Comparison of ENCODE assay signal across 9 cellular contexts in the genomic region with DNA sequence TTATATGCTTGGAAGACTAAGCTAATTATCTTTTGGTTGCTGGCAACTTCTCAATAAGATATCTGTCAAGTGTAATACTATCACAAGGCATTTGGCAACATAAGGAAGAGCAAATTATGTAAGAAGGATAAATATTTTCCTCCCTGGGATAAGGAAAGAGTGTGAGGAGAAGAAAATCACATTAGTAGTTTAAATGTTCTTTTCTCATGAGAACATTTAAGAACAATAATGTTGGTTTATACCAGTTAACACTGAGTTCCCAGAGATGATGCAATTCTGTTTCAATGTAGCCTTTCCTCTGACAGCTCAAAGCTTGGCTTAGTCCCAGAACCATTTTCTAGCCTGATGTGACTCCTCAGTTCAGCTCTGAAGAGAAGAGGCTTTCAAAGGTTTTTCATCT.
DNase-seq lines count a peak whose midpoint lies in the region; ATAC-seq, FAIRE-seq and TF ChIP-seq lines count a peak whose summit lies in the region.
"Had no signal": no experiment of that assay in that cellular context is flagged by ENCODE, and none has a peak within 500 bp of the region (broad histone marks: within the 10 kb centered on the region; RNA-seq: fewer than 3 reads in every experiment).

No MANE protein-coding gene starts in this region.

- TF ChIP-seq EP300 in HepG2 (IDR thresholded peaks at IDR 0.05; ENCODE audit: low read depth in 2 of 2, low read length in 2 of 2) (no peak), HepG2 (CRISPR knock-in tag; IDR thresholded peaks at IDR 0.05; ENCODE audit: borderline replicate concordance) (no peak)

- ATAC-seq in HepG2 (no peak), left lung (peak; percentile 78), aorta (ENCODE audit: low FRiP score) (peak; percentile 79), HG02884 (IDR thresholded peaks at IDR 0.05; ENCODE audit: unreplicated experiment) (no peak), HG02870 (IDR thresholded peaks at IDR 0.05; ENCODE audit: unreplicated experiment) (no peak)

- H3K36me3 ChIP-seq in liver (ENCODE audit: control insufficient read depth in 4 of 4, insufficient read depth in 3 of 4, low read depth in 1 of 4, low read length in 3 of 4) (no peaks in the 10 kb centered on the region), HepG2 (replicated peaks in 1 of 2; ENCODE audit: control insufficient read depth in 1 of 2, insufficient read depth in 2 of 2, low read length in 2 of 2) (no peaks in the 10 kb centered on the region), left lung (no peaks in the 10 kb centered on the region), aorta (ENCODE audit: control insufficient read depth in 1 of 2, insufficient read depth in 2 of 2, low read length in 1 of 2) (no peaks in the 10 kb centered on the region)

- intact Hi-C loops in HepG2 (cut with micrococcal nuclease; ENCODE audit: unreplicated experiment) (no loop called here), left lung (cut with DNase I) (no loop called here), aorta (cut with DNase I) (no loop called here)

- TF ChIP-seq RAD21 in liver (IDR thresholded peaks at IDR 0.05) (no peak), HepG2 (CRISPR knock-in tag; IDR thresholded peaks at IDR 0.05) (no peak)

- H3K27ac ChIP-seq in liver (ENCODE audit: low read depth in 1 of 2, low read length in 2 of 2): no peak overlapping the region
- H3K27ac ChIP-seq in HepG2 (ENCODE audit: extremely low read length, insufficient read depth, low read length): no peak overlapping the region
- H3K27ac ChIP-seq in left lung: peak overlapping the region in 1 of 2 donors; percentile 60
- peak overlapping the region in 1 of 2 donors; percentile 52 for H3K27ac ChIP-seq in aorta (ENCODE audit: low read depth in 1 of 2, low read length in 2 of 2)

- no peaks in the 10 kb centered on the region for H3K79me2 ChIP-seq in HepG2 (ENCODE audit: insufficient read depth, low read length)

- no peak for TF ChIP-seq POLR2A in HepG2 (IDR thresholded peaks at IDR 0.05; ENCODE audit: insufficient read depth in 1 of 2, low read depth in 2 of 2, low read length in 2 of 2)

- H3K9me3 ChIP-seq in liver (ENCODE audit: control insufficient read depth in 4 of 4, low read length in 3 of 4) (no peaks in the 10 kb centered on the region), HepG2 (ENCODE audit: low read length) (no peaks in the 10 kb centered on the region), left lung (no peaks in the 10 kb centered on the region), aorta (ENCODE audit: control insufficient read depth, low read length) (no peaks in the 10 kb centered on the region)

- H3K27me3 ChIP-seq in liver (ENCODE audit: control insufficient read depth in 4 of 4, insufficient read depth in 4 of 4, low read length in 3 of 4) (peaks cover 0 to 5% (median 0%) of the 10 kb centered on the region in 4 donors), HepG2 (ENCODE audit: control insufficient read depth in 1 of 2, insufficient read depth in 2 of 2, low read length in 2 of 2) (no peaks in the 10 kb centered on the region; a peak in 2 of 5 replicates), left lung (no peaks in the 10 kb centered on the region), aorta (ENCODE audit: control insufficient read depth in 1 of 2, insufficient read depth in 2 of 2, low read length in 1 of 2) (no peaks in the 10 kb centered on the region)

- no peak overlapping the region for H2AFZ ChIP-seq in HepG2 (ENCODE audit: low read length)

- H3K9ac ChIP-seq in liver (ENCODE audit: low read depth in 1 of 2, low read length in 2 of 2): no peak overlapping the region
- no peak overlapping the region for H3K9ac ChIP-seq in HepG2 (ENCODE audit: insufficient read depth, low read depth, low read length)

- H3K4me1 ChIP-seq in liver (ENCODE audit: control insufficient read depth in 4 of 4, insufficient read depth in 4 of 4, low read length in 3 of 4) (no peaks in the 10 kb centered on the region), HepG2 (ENCODE audit: insufficient read depth, low read length) (no peaks in the 10 kb centered on the region), left lung (no peaks in the 10 kb centered on the region), aorta (ENCODE audit: control insufficient read depth in 1 of 2, insufficient read depth in 2 of 2, low read length in 2 of 2) (peaks cover 0 to 5% of the 10 kb centered on the region in 2 donors)

- no peak for DNase-seq in HepG2 (ENCODE audit: low spot score)
- peak; percentile 83 to 88 for DNase-seq in cardiac fibroblast (ENCODE audit: low read depth in 2 of 2)
- no peak for DNase-seq in left lung
- DNase-seq in aorta: no peak
- no peak for DNase-seq in T-helper 2 cell
- DNase-seq: activated CD4-positive, alpha-beta memory T cell treated with anti-CD3 and anti-CD28 coated beads, Interleukin-2, amount 10 ng/mL, durations not matched to agents 7 days and 5 days had no signal

- H3K4me3 ChIP-seq in liver (ENCODE audit: low read depth in 1 of 3, low read length in 3 of 3) (no peak overlapping the region), HepG2 (replicated peaks in 1 of 3; ENCODE audit: insufficient read depth in 1 of 3, low read depth in 2 of 3, low read length in 3 of 3) (no peak overlapping the region), cardiac fibroblast (replicated peaks in 1 of 2; ENCODE audit: low read depth in 2 of 2, low read length in 2 of 2) (no peak overlapping the region), left lung (no peak overlapping the region), aorta (ENCODE audit: low read length in 2 of 2) (no peak overlapping the region)

- POLR2A ChIA-PET in HepG2 (lab: Yijun Ruan, JAX): no interaction called here

- H4K20me1 ChIP-seq in HepG2 (ENCODE audit: insufficient read depth, low read length): no peaks in the 10 kb centered on the region

- H3K4me2 ChIP-seq in HepG2 (ENCODE audit: low read depth, low read length): no peak overlapping the region

- no peak for TF ChIP-seq CTCF in liver (IDR thresholded peaks at IDR 0.05; ENCODE audit: low read depth, low read length, missing input control)
- TF ChIP-seq CTCF in HepG2 (CRISPR knock-in tag; IDR thresholded peaks at IDR 0.05): no peak
- no peak for TF ChIP-seq CTCF in cardiac fibroblast (IDR thresholded peaks at IDR 0.05; ENCODE audit: low read depth, low read length)
- TF ChIP-seq CTCF in left lung (IDR thresholded peaks at IDR 0.05): no peak

- in situ Hi-C loops in HepG2 (cut with HindIII; ENCODE audit: extremely low pct_ligation_motif_present, low pct_unique_long_range_greater_than_20kb): no loop called here

- no TSS peak for BruUV-seq in HepG2 (replicated peaks; lab: Mats Ljungman, UMichigan)

- no peak for FAIRE-seq in HepG2 (lab: Jason Lieb, UNC)

- CTCF ChIA-PET in HepG2 (lab: Yijun Ruan, JAX; ENCODE audit: low intra/inter-chr PET ratio, low total read pairs): no interaction called here

TF ChIP-seq in liver, 16 proteins besides CTCF, POLR2A, EP300 and RAD21:
- no peak for TF ChIP-seq HNF4A (conservative IDR thresholded peaks at IDR 0.05)
- TF ChIP-seq, protein P1, sequence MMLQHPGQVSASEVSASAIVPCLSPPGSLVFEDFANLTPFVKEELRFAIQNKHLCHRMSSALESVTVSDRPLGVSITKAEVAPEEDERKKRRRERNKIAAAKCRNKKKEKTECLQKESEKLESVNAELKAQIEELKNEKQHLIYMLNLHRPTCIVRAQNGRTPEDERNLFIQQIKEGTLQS (IDR thresholded peaks at IDR 0.05): peak; percentile 84

TF ChIP-seq in HepG2, 621 proteins besides CTCF, POLR2A, EP300 and RAD21 (continues in another document):
- TF ChIP-seq ZNF746 (CRISPR knock-in tag; IDR thresholded peaks at IDR 0.05) (no peak), ZNF678 (CRISPR knock-in tag; IDR thresholded peaks at IDR 0.05) (no peak), HINFP (CRISPR knock-in tag; IDR thresholded peaks at IDR 0.05; ENCODE audit: low read depth) (no peak), PRPF4 (IDR thresholded peaks at IDR 0.05; ENCODE audit: low read depth, low read length, poor library complexity, severe bottlenecking) (no peak), ZNF317 (CRISPR knock-in tag; IDR thresholded peaks at IDR 0.05) (no peak), REPIN1 (CRISPR knock-in tag; IDR thresholded peaks at IDR 0.05; ENCODE audit: borderline replicate concordance, low read depth) (no peak), ZNF468 (CRISPR knock-in tag; IDR thresholded peaks at IDR 0.05) (no peak), NBN (conservative IDR thresholded peaks at IDR 0.05) (no peak)
- TF ChIP-seq, protein P2, sequence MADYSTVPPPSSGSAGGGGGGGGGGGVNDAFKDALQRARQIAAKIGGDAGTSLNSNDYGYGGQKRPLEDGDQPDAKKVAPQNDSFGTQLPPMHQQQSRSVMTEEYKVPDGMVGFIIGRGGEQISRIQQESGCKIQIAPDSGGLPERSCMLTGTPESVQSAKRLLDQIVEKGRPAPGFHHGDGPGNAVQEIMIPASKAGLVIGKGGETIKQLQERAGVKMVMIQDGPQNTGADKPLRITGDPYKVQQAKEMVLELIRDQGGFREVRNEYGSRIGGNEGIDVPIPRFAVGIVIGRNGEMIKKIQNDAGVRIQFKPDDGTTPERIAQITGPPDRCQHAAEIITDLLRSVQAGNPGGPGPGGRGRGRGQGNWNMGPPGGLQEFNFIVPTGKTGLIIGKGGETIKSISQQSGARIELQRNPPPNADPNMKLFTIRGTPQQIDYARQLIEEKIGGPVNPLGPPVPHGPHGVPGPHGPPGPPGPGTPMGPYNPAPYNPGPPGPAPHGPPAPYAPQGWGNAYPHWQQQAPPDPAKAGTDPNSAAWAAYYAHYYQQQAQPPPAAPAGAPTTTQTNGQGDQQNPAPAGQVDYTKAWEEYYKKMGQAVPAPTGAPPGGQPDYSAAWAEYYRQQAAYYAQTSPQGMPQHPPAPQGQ (CRISPR knock-in tag; IDR thresholded peaks at IDR 0.05; ENCODE audit: borderline replicate concordance): no peak

Comparison
In these comparisons a context has a peak if more than half of its experiments do, and no peak if none do; other contexts are left out.
1. ATAC-seq: peak in left lung (single experiment) and aorta (single experiment); none in HepG2 (single experiment), HG02884 (single experiment) and HG02870 (single experiment).
2. DNase-seq: peak in cardiac fibroblast (2 of 2); none in HepG2 (single experiment), left lung (0 of 2), aorta (0 of 2) and T-helper 2 cell (0 of 5).